In genomic region chr17:79836952-79837887, GRCh38 we compare ENCODE assay signal across 8 cellular contexts. TPM values are rescaled to one million over a fixed set of nuclear protein-coding genes. Genes with fewer than 3 reads are reported as not detected.
DNase-seq lines count a peak whose midpoint lies in the region; ATAC-seq and TF ChIP-seq lines count a peak whose summit lies in the region.

No MANE protein-coding gene starts in this region.

- peak overlapping the region; percentile 94 for H3K27ac ChIP-seq in KMS-11
- peak overlapping the region; percentile 97 to 99 for H3K27ac ChIP-seq in esophagus (ENCODE audit: low read depth in 2 of 2, low read length in 1 of 2)

- H3K36me3 ChIP-seq in KMS-11 (ENCODE audit: insufficient read depth) (no peaks in the 10 kb centered on the region), esophagus (ENCODE audit: control insufficient read depth in 2 of 2, insufficient read depth in 2 of 2, low read length in 1 of 2) (peaks cover 5 to 25% of the 10 kb centered on the region in 2 donors)

- TF ChIP-seq CTCF in KMS-11 (conservative IDR thresholded peaks at IDR 0.05; ENCODE audit: low read depth, low read length) = no peak
- TF ChIP-seq CTCF in WTC11 (IDR thresholded peaks at IDR 0.05) = no peak

- ATAC-seq in WTC11 = no peak
- ATAC-seq in natural killer cell treated with Interleukin-12 subunit alpha and Interleukin-12 subunit beta and Interleukin-15 and Interleukin-18, amount 100 ng/mL, for 72 hours = peak; percentile 7 to 28
- ATAC-seq in GM21528 (IDR thresholded peaks at IDR 0.05; ENCODE audit: low FRiP score, unreplicated experiment) = no peak

- no peaks in the 10 kb centered on the region for H4K20me1 ChIP-seq in KMS-11 (ENCODE audit: insufficient read depth)

- H3K36me3 Mint-ChIP-seq in WTC11 = no peaks in the 10 kb centered on the region; the same call in 1 of the 2 replicates
- peaks cover 11% of the 10 kb centered on the region for H3K36me3 Mint-ChIP-seq in natural killer cell treated with Interleukin-12 subunit alpha and Interleukin-12 subunit beta and Interleukin-15 and Interleukin-18, amount 100 ng/mL, for 72 hours

- peaks cover 0 to 5% of the 10 kb centered on the region in 2 donors for H3K9me3 ChIP-seq in esophagus (ENCODE audit: control insufficient read depth in 2 of 2, insufficient read depth in 1 of 2, low read depth in 1 of 2, low read length in 1 of 2)

- H3K4me3 Mint-ChIP-seq in WTC11 = peak overlapping the region; percentile 72
- H3K4me3 Mint-ChIP-seq in natural killer cell treated with Interleukin-12 subunit alpha and Interleukin-12 subunit beta and Interleukin-15 and Interleukin-18, amount 100 ng/mL, for 72 hours = peak overlapping the region; percentile 93

- peak overlapping the region; percentile 76 for H3K9ac ChIP-seq in KMS-11

- H3K79me2 ChIP-seq in KMS-11 (ENCODE audit: insufficient read depth, low read depth) = peaks cover 31% of the 10 kb centered on the region

- H3K4me3 ChIP-seq in KMS-11 (IDR thresholded peaks at IDR 0.05; ENCODE audit: insufficient read depth, low read depth, low read length) = peak overlapping the region; percentile 61
- H3K4me3 ChIP-seq in esophagus (ENCODE audit: low read depth in 1 of 2, low read length in 2 of 2) = peak overlapping the region; percentile 66 to 80

- CTCF ChIA-PET in WTC11 (lab: Charles Lee) = interaction anchor here (0.6 to 10.3 kb wide), 21 partner anchors 7 to 1559 kb away, joined by 3 to 464 read pairs (median 14); partner anchors contain the start of genes CBX8 and GAA

- WGBS in esophagus, 2 donors = 13 to 15% methylated on average over 41 of the region's 41 CpGs

- H3K9me3 Mint-ChIP-seq in WTC11 = no peaks in the 10 kb centered on the region
- no peaks in the 10 kb centered on the region for H3K9me3 Mint-ChIP-seq in natural killer cell treated with Interleukin-12 subunit alpha and Interleukin-12 subunit beta and Interleukin-15 and Interleukin-18, amount 100 ng/mL, for 72 hours

- no peak overlapping the region for H3K27ac Mint-ChIP-seq in WTC11
- peak overlapping the region; percentile 79 to 90 for H3K27ac Mint-ChIP-seq in natural killer cell treated with Interleukin-12 subunit alpha and Interleukin-12 subunit beta and Interleukin-15 and Interleukin-18, amount 100 ng/mL, for 72 hours

- POLR2A ChIA-PET in WTC11 (lab: Charles Lee) = interaction anchor here (0.6 to 5.0 kb wide), 16 partner anchors 11 to 1655 kb away, joined by 3 to 68 read pairs (median 4); partner anchors contain the start of gene CBX8

- peaks cover 90% of the 10 kb centered on the region for H3K27me3 Mint-ChIP-seq in WTC11 (ENCODE audit: low read depth)
- H3K27me3 Mint-ChIP-seq in natural killer cell treated with Interleukin-12 subunit alpha and Interleukin-12 subunit beta and Interleukin-15 and Interleukin-18, amount 100 ng/mL, for 72 hours = peaks cover 5 to 6% of the 10 kb centered on the region in 2 donors

- peaks cover 33% of the 10 kb centered on the region for H3K4me1 Mint-ChIP-seq in WTC11
- H3K4me1 Mint-ChIP-seq in natural killer cell treated with Interleukin-12 subunit alpha and Interleukin-12 subunit beta and Interleukin-15 and Interleukin-18, amount 100 ng/mL, for 72 hours (ENCODE audit: low read depth in 2 of 2) = peaks cover 20 to 31% of the 10 kb centered on the region in 2 donors

- H3K4me1 ChIP-seq in KMS-11 (ENCODE audit: low read depth, poor library complexity, severe bottlenecking) = peaks cover 35% of the 10 kb centered on the region
- H3K4me1 ChIP-seq in esophagus (ENCODE audit: control insufficient read depth in 2 of 2, insufficient read depth in 2 of 2, low read length in 1 of 2) = peaks cover 11 to 32% of the 10 kb centered on the region in 2 donors

- H3K4me2 ChIP-seq in KMS-11 = peak overlapping the region; percentile 93

- peaks cover 23% of the 10 kb centered on the region for H3K27me3 ChIP-seq in KMS-11 (ENCODE audit: insufficient read depth, low read depth)
- H3K27me3 ChIP-seq in esophagus (ENCODE audit: control insufficient read depth in 1 of 2, insufficient read depth in 2 of 2, low read length in 2 of 2) = peaks cover 0 to 14% of the 10 kb centered on the region in 2 donors

- DNase-seq in activated CD4-positive, alpha-beta T cell treated with anti-CD3 and anti-CD28 coated beads for 48 hours = peak; percentile 77
- DNase-seq in activated CD4-positive, alpha-beta T cell treated with anti-CD3 and anti-CD28 coated beads for 1 hour = no peak
- DNase-seq in WTC11 (ENCODE audit: low spot score) = peak; percentile 54
- peak; percentile 77 for DNase-seq in natural killer cell treated with Interleukin-12 subunit alpha and Interleukin-12 subunit beta and Interleukin-15 and Interleukin-18, amount 100 ng/mL, for 72 hours (ENCODE audit: low spot score)
- DNase-seq in NCI-H1417 treated with DMSO at 0.1 percent for 48 hours (lab: John Stamatoyannopoulos, UW) = no peak

- H2AFZ ChIP-seq in KMS-11 (ENCODE audit: low read depth) = no peak overlapping the region

TF ChIP-seq in WTC11, 78 proteins besides CTCF, POLR2A, EP300 and RAD21 (continues in another document):
- TF ChIP-seq, protein P1, sequence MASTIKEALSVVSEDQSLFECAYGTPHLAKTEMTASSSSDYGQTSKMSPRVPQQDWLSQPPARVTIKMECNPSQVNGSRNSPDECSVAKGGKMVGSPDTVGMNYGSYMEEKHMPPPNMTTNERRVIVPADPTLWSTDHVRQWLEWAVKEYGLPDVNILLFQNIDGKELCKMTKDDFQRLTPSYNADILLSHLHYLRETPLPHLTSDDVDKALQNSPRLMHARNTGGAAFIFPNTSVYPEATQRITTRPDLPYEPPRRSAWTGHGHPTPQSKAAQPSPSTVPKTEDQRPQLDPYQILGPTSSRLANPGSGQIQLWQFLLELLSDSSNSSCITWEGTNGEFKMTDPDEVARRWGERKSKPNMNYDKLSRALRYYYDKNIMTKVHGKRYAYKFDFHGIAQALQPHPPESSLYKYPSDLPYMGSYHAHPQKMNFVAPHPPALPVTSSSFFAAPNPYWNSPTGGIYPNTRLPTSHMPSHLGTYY (CRISPR knock-in tag; IDR thresholded peaks at IDR 0.05) = no peak
- TF ChIP-seq, protein P2, sequence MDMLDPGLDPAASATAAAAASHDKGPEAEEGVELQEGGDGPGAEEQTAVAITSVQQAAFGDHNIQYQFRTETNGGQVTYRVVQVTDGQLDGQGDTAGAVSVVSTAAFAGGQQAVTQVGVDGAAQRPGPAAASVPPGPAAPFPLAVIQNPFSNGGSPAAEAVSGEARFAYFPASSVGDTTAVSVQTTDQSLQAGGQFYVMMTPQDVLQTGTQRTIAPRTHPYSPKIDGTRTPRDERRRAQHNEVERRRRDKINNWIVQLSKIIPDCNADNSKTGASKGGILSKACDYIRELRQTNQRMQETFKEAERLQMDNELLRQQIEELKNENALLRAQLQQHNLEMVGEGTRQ (CRISPR knock-in tag; IDR thresholded peaks at IDR 0.05) = no peak
- TF ChIP-seq ZNF423 (CRISPR knock-in tag; IDR thresholded peaks at IDR 0.05) (peak; percentile 17; the same call in 1 of the 2 replicates), NR2C2 (CRISPR knock-in tag; IDR thresholded peaks at IDR 0.05) (no peak), OVOL2 (CRISPR knock-in tag; IDR thresholded peaks at IDR 0.05; ENCODE audit: borderline replicate concordance) (no peak), ZNF317 (CRISPR knock-in tag; IDR thresholded peaks at IDR 0.05; ENCODE audit: borderline replicate concordance, low read depth) (no peak), SMAD4 (CRISPR knock-in tag; IDR thresholded peaks at IDR 0.05) (no peak), ETV6 (CRISPR knock-in tag; IDR thresholded peaks at IDR 0.05) (no peak), TP53 (CRISPR knock-in tag; IDR thresholded peaks at IDR 0.05) (no peak), AFF4 (CRISPR knock-in tag; IDR thresholded peaks at IDR 0.05; ENCODE audit: borderline replicate concordance) (no peak), GTF2I (CRISPR knock-in tag; conservative IDR thresholded peaks at IDR 0.05) (no peak), MAX (CRISPR knock-in tag; IDR thresholded peaks at IDR 0.05) (peak; percentile 56; the same call in 1 of the 2 replicates)

RNA-seq across cellular contexts. Expression of gene CBX4, which starts 2.0 kb away (rescaled TPM):
- 3.2 to 3.9 TPM (median 3.3 TPM) in 3 replicates for total RNA-seq in WTC11 (2021)
- polyA plus RNA-seq in esophagus = 10 to 100 TPM; 10.7 to 15.8 TPM
- total RNA-seq in natural killer cell treated with Interleukin-12 subunit alpha and Interleukin-12 subunit beta and Interleukin-15 and Interleukin-18, amount 100 ng/mL, for 72 hours = 10 to 100 TPM; 26.2 to 58.3 TPM

RNA-seq across cellular contexts. Expression of gene CBX8, which starts 40.3 kb away (rescaled TPM):
- 1.8 to 2.1 TPM (median 2.0 TPM) in 3 replicates for total RNA-seq in WTC11 (2021)
- polyA plus RNA-seq in esophagus = 1 to 10 TPM; 2.2 to 3.2 TPM
- total RNA-seq in natural killer cell treated with Interleukin-12 subunit alpha and Interleukin-12 subunit beta and Interleukin-15 and Interleukin-18, amount 100 ng/mL, for 72 hours = 10 to 100 TPM in 1 of 2 donors, 1 to 10 TPM in 1; 9.8 to 46.4 TPM

RNA-seq across cellular contexts. Expression of gene CBX2, which starts 59.3 kb away (rescaled TPM):
- 78.1 to 85.5 TPM (median 78.7 TPM) in 3 replicates for total RNA-seq in WTC11 (2021)
- 1 to 10 TPM; 2.1 to 3.3 TPM for polyA plus RNA-seq in esophagus
- 1 to 10 TPM in 1 of 2 donors, under 1 TPM in 1; 0.95 to 2.1 TPM for total RNA-seq in natural killer cell treated with Interleukin-12 subunit alpha and Interleukin-12 subunit beta and Interleukin-15 and Interleukin-18, amount 100 ng/mL, for 72 hours

Comparison
In these comparisons a context has a peak if more than half of its experiments do, and no peak if none do; other contexts are left out.
1. DNase-seq: peak in activated CD4-positive, alpha-beta T cell treated with anti-CD3 and anti-CD28 coated beads for 48 hours (single experiment), WTC11 (single experiment) and natural killer cell treated with Interleukin-12 subunit alpha and Interleukin-12 subunit beta and Interleukin-15 and Interleukin-18, amount 100 ng/mL, for 72 hours (single experiment); none in activated CD4-positive, alpha-beta T cell treated with anti-CD3 and anti-CD28 coated beads for 1 hour (single experiment) and NCI-H1417 treated with DMSO at 0.1 percent for 48 hours (single experiment).
2. ATAC-seq: peak in natural killer cell treated with Interleukin-12 subunit alpha and Interleukin-12 subunit beta and Interleukin-15 and Interleukin-18, amount 100 ng/mL, for 72 hours (2 of 2); none in WTC11 (single experiment) and GM21528 (single experiment).
3. RNA of gene CBX2, which starts 59.3 kb away (total RNA-seq): 78.1 to 85.5 TPM in WTC11; 0.95 to 2.1 TPM in natural killer cell treated with Interleukin-12 subunit alpha and Interleukin-12 subunit beta and Interleukin-15 and Interleukin-18, amount 100 ng/mL, for 72 hours; every median in the first group is over 10 times any median in the second.